ENCODE assay signal across 9 cellular contexts in the genomic region with DNA sequence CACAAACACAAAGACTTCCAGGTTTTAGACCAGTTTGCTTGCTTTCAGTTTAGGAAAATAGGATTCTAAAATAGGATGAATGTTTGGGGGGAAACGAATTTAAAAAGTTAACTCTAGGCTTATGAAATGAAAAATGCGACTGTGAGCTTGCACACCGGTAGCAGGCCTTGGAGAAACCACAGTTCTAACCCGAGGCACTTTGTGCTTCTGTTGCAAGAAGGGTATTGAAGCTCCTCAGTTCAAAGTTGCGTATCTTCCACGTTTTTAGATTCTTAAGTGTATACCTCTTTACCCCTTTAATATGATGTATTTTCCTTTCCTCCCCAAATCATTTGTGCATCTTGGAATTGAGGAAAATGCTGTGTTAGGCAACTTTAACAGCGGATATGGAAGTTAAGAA. TPM values are rescaled to one million over a fixed set of nuclear protein-coding genes. Genes with fewer than 3 reads are reported as not detected.
A peak's percentile ranks its signal among the peaks of the same experiment; 100 is the strongest.
DNase-seq lines count a peak whose midpoint lies in the region; ATAC-seq and TF ChIP-seq lines count a peak whose summit lies in the region.
"Had no signal": no experiment of that assay in that cellular context is flagged by ENCODE, and none has a peak within 500 bp of the region (broad histone marks: within the 10 kb centered on the region; RNA-seq: fewer than 3 reads in every experiment).

No MANE protein-coding gene starts in this region.

- H3K9me3 Mint-ChIP-seq in T-helper 1 cell treated with Interleukin-12 subunit alpha and Interleukin-12 subunit beta and Interleukin-4 antibody, amounts not matched to agents 30 μg/mL and 1 μg/mL, for 36 hours, result no peaks in the 10 kb centered on the region
- no peaks in the 10 kb centered on the region for H3K9me3 Mint-ChIP-seq in stimulated activated naive CD8-positive, alpha-beta T cell treated with anti-CD3 and anti-CD28 coated beads, Interleukin-15, amount 100 ng/mL, for 72 hours

- peak overlapping the region; percentile 78 for H3K27ac Mint-ChIP-seq in T-helper 1 cell treated with Interleukin-12 subunit alpha and Interleukin-12 subunit beta and Interleukin-4 antibody, amounts not matched to agents 30 μg/mL and 1 μg/mL, for 36 hours
- H3K27ac Mint-ChIP-seq in stimulated activated naive CD8-positive, alpha-beta T cell treated with anti-CD3 and anti-CD28 coated beads, Interleukin-15, amount 100 ng/mL, for 72 hours, result peak overlapping the region in 1 of 2 donors; percentile 94

- peak; percentile 18 for DNase-seq in NOMO-1 (lab: John Stamatoyannopoulos, UW; ENCODE audit: unreplicated experiment in 2 of 2)
- DNase-seq in NOMO-1 treated with dmso at 0.1 percent for 144 hours (lab: John Stamatoyannopoulos, UW; ENCODE audit: unreplicated experiment), result no peak
- DNase-seq in fibroblast of villous mesenchyme (ENCODE audit: low read depth), result peak; percentile 58
- DNase-seq in stimulated activated naive CD8-positive, alpha-beta T cell treated with anti-CD3 and anti-CD28 coated beads, Interleukin-15, amount 100 ng/mL, for 72 hours, result no peak
- no peak for DNase-seq in NCI-H187 (lab: John Stamatoyannopoulos, UW)
- DNase-seq: SHP77 had no signal

- no peak for TF ChIP-seq CTCF in fibroblast of villous mesenchyme (IDR thresholded peaks at IDR 0.05; ENCODE audit: insufficient read depth, low read depth, low read length)

- peak overlapping the region; percentile 87 for H3K4me3 ChIP-seq in fibroblast of villous mesenchyme (ENCODE audit: low read depth, low read length)

- H3K4me1 Mint-ChIP-seq in T-helper 1 cell treated with Interleukin-12 subunit alpha and Interleukin-12 subunit beta and Interleukin-4 antibody, amounts not matched to agents 30 μg/mL and 1 μg/mL, for 36 hours (ENCODE audit: low read depth), result peaks cover 65% of the 10 kb centered on the region
- peaks cover 77% of the 10 kb centered on the region for H3K4me1 Mint-ChIP-seq in stimulated activated naive CD8-positive, alpha-beta T cell treated with anti-CD3 and anti-CD28 coated beads, Interleukin-15, amount 100 ng/mL, for 72 hours

- no peak for ATAC-seq in stimulated activated naive CD8-positive, alpha-beta T cell treated with anti-CD3 and anti-CD28 coated beads, Interleukin-15, amount 100 ng/mL, for 72 hours
- no peak for ATAC-seq in GM18502 (IDR thresholded peaks at IDR 0.05; ENCODE audit: poor library complexity, unreplicated experiment)
- ATAC-seq in HG03097 (IDR thresholded peaks at IDR 0.05; ENCODE audit: low FRiP score, unreplicated experiment), result no peak

- no peaks in the 10 kb centered on the region for H3K27me3 Mint-ChIP-seq in T-helper 1 cell treated with Interleukin-12 subunit alpha and Interleukin-12 subunit beta and Interleukin-4 antibody, amounts not matched to agents 30 μg/mL and 1 μg/mL, for 36 hours (ENCODE audit: low read depth)
- no peaks in the 10 kb centered on the region for H3K27me3 Mint-ChIP-seq in stimulated activated naive CD8-positive, alpha-beta T cell treated with anti-CD3 and anti-CD28 coated beads, Interleukin-15, amount 100 ng/mL, for 72 hours

- peak overlapping the region; percentile 91 for H3K4me3 Mint-ChIP-seq in T-helper 1 cell treated with Interleukin-12 subunit alpha and Interleukin-12 subunit beta and Interleukin-4 antibody, amounts not matched to agents 30 μg/mL and 1 μg/mL, for 36 hours
- peak overlapping the region; percentile 92 for H3K4me3 Mint-ChIP-seq in stimulated activated naive CD8-positive, alpha-beta T cell treated with anti-CD3 and anti-CD28 coated beads, Interleukin-15, amount 100 ng/mL, for 72 hours

- H3K36me3 Mint-ChIP-seq in T-helper 1 cell treated with Interleukin-12 subunit alpha and Interleukin-12 subunit beta and Interleukin-4 antibody, amounts not matched to agents 30 μg/mL and 1 μg/mL, for 36 hours (ENCODE audit: low read depth), result peaks cover 56% of the 10 kb centered on the region

RNA-seq across cellular contexts. Expression of gene MRPS6, which starts 2.4 kb away (rescaled TPM):
- total RNA-seq in fibroblast of villous mesenchyme, result 31.2 and 51.4 TPM in 2 replicates

RNA-seq across cellular contexts. Expression of gene SLC5A3, which starts 2.4 kb away (rescaled TPM):
- 31.6 and 142 TPM in 2 replicates for total RNA-seq in fibroblast of villous mesenchyme

Comparison
In these comparisons a context has a peak if more than half of its experiments do, and no peak if none do; other contexts are left out.
1. DNase-seq: peak in NOMO-1 (2 of 2) and fibroblast of villous mesenchyme (single experiment); none in NOMO-1 treated with dmso at 0.1 percent for 144 hours (single experiment), stimulated activated naive CD8-positive, alpha-beta T cell treated with anti-CD3 and anti-CD28 coated beads, Interleukin-15, amount 100 ng/mL, for 72 hours (0 of 2) and NCI-H187 (0 of 2).